In the genomic region with DNA sequence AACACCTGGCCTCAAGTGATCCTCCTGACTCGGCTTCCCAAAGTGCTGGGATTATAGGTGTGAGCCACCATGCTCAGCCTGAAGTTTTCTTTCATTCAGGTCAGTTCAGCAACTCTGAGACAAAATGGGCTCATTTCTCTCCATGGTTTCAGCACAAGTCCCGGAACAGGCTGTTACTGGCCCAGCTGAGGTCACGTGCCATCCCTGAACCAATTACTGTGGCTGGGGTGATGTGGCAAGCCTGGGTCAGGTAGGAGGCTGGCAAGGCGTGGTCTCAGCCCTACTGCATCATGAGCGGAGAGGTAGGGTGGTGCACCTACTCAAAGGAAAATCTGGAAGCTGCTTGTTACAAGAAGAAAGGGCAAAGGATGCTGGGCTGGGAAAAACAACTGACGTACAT, we compare ENCODE assay signal across 28 cellular contexts.
"Had no signal": no experiment of that assay in that cellular context is flagged by ENCODE, and none has a peak within 500 bp of the region (broad histone marks: within the 10 kb centered on the region; RNA-seq: fewer than 3 reads in every experiment).

No MANE protein-coding gene starts in this region.

- H3K9ac ChIP-seq: parathyroid adenoma had no signal

- FAIRE-seq: colon, kidney, urothelium cell line had no signal

- H3K9me3 Mint-ChIP-seq: natural killer cell had no signal

- H2AFZ ChIP-seq: hepatocyte, parathyroid adenoma had no signal

- H3K27me3 Mint-ChIP-seq: memory B cell had no signal

- H3K27ac ChIP-seq: epithelial cell of prostate, gastroesophageal sphincter, heart left ventricle, hepatocyte, neutrophil, parathyroid adenoma, stomach, thoracic aorta, tibial nerve, upper lobe of left lung had no signal

- H3K36me3 Mint-ChIP-seq: memory B cell, natural killer cell had no signal

- H3K36me3 ChIP-seq: gastroesophageal sphincter, heart left ventricle, neutrophil, stomach, thoracic aorta, tibial nerve, upper lobe of left lung had no signal

- H3K4me1 Mint-ChIP-seq: natural killer cell had no signal

- H3K4me1 ChIP-seq: gastroesophageal sphincter, heart left ventricle, parathyroid adenoma, stomach, upper lobe of left lung had no signal

- H3K27ac Mint-ChIP-seq: memory B cell, natural killer cell, progenitor cell of endocrine pancreas had no signal

- H3K27me3 ChIP-seq: dorsolateral prefrontal cortex, heart left ventricle, hepatocyte, neutrophil, stomach, tibial nerve, upper lobe of left lung had no signal

- ATAC-seq: esophagus mucosa, gastroesophageal sphincter, heart left ventricle, left lobe of liver, natural killer cell had no signal

- H3K9me3 ChIP-seq: gastroesophageal sphincter, heart left ventricle, neutrophil, stomach, thoracic aorta, tibial nerve, upper lobe of left lung had no signal

- H3K4me2 ChIP-seq: hepatocyte, smooth muscle cell had no signal

- H3K4me3 Mint-ChIP-seq: memory B cell, natural killer cell had no signal

- H3K4me3 ChIP-seq: dorsolateral prefrontal cortex, gastroesophageal sphincter, heart left ventricle, hepatocyte, lung, smooth muscle cell, stomach, thoracic aorta, tibial nerve, upper lobe of left lung had no signal

- DNase-seq: dorsolateral prefrontal cortex; effector CD4-positive, alpha-beta T cell; foreskin fibroblast; heart left ventricle; kidney; natural killer cell; stimulated activated CD4-positive, alpha-beta T cell treated with anti-CD3 and anti-CD28 coated beads, Interleukin-12 subunit alpha, Interleukin-12 subunit beta, amount 100 ng/mL, for 4 hours; stimulated activated CD4-positive, alpha-beta T cell treated with anti-CD3 and anti-CD28 coated beads, Interleukin-1b, Interleukin-23, amount 100 ng/mL, for 48 hours; stimulated activated CD4-positive, alpha-beta T cell treated with anti-CD3 and anti-CD28 coated beads, Interleukin-4, amount 100 ng/mL, for 1 hour; stimulated activated CD8-positive, alpha-beta memory T cell treated with anti-CD3 and anti-CD28 coated beads, Interleukin-4, amount 100 ng/mL, for 48 hours; stimulated activated naive CD4-positive, alpha-beta T cell treated with Interleukin-2 at 50 U/mL for 16 hours; stomach; upper lobe of left lung had no signal

- H3K79me2 ChIP-seq: hepatocyte, parathyroid adenoma had no signal
